ENCODE assay signal across 8 cellular contexts in the genomic region with DNA sequence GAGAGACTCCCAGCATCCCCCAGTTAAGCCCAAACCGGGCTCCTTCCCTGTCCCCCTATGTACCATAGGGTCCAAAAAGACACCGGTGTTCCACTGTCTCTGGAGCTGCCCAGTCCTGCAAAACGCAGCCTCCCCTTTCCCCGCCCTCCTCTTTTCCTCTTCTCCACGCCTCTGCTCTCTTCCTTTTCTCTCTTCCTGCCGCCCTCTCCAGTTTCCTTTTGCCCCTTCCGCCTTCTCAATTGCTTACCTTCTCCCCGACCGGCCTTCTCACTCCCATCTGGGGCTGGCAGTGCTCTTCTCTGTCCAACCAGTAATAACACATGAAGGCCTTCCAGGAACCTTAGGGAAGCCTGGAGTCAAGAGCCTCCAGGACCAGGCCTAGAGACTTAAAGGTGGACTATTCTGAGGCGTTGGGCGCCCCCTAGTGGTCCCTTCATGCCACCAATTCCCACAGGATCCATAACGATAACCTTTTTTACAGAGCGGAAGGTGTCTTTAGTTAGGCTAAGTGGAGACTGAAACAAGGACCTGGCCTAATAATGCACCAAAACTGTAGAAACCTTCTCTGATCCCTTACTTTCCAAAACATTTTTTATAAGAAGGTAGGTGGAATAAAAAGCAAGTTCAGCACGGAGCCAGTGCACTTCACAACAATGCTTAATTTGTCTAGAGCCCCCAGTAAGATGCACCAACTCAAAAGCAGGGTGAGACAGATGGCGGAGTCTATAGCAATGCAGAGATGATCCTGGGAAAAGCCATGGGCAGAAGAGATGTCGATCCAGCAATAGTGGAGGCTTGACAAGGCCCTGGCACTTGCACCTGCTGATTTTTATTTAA. TPM values are rescaled to one million over a fixed set of nuclear protein-coding genes. Genes with fewer than 3 reads are reported as not detected.
DNase-seq lines count a peak whose midpoint lies in the region; ATAC-seq, FAIRE-seq and TF ChIP-seq lines count a peak whose summit lies in the region.

No MANE protein-coding gene starts in this region.

- no peak for FAIRE-seq in urothelium cell line (lab: Jason Lieb, UNC)

- H3K9me3 Mint-ChIP-seq in activated naive CD4-positive, alpha-beta T cell treated with anti-CD3 and anti-CD28 coated beads for 36 hours = no peaks in the 10 kb centered on the region
- no peaks in the 10 kb centered on the region for H3K9me3 Mint-ChIP-seq in glutamatergic neuron (ENCODE audit: unreplicated experiment)

- no peak overlapping the region for H3K4me3 Mint-ChIP-seq in activated naive CD4-positive, alpha-beta T cell treated with anti-CD3 and anti-CD28 coated beads for 36 hours
- H3K4me3 Mint-ChIP-seq in glutamatergic neuron (ENCODE audit: unreplicated experiment) = no peak overlapping the region

- no peak overlapping the region for H3K27ac Mint-ChIP-seq in activated naive CD4-positive, alpha-beta T cell treated with anti-CD3 and anti-CD28 coated beads for 36 hours
- H3K27ac Mint-ChIP-seq in glutamatergic neuron (ENCODE audit: unreplicated experiment) = no peak overlapping the region

- CTCF ChIA-PET in activated naive CD4-positive, alpha-beta T cell treated with anti-CD3 and anti-CD28 coated beads for 36 hours (lab: Charles Lee) = interaction anchor here (0.9 kb wide), 1 partner anchor 22 kb away, joined by 3 read pairs; no protein-coding TSS in a partner anchor

- no peaks in the 10 kb centered on the region for H3K4me1 Mint-ChIP-seq in activated naive CD4-positive, alpha-beta T cell treated with anti-CD3 and anti-CD28 coated beads for 36 hours (ENCODE audit: low read depth)
- peaks cover 6% of the 10 kb centered on the region for H3K4me1 Mint-ChIP-seq in glutamatergic neuron (ENCODE audit: low read depth, unreplicated experiment)

- H3K27me3 Mint-ChIP-seq in activated naive CD4-positive, alpha-beta T cell treated with anti-CD3 and anti-CD28 coated beads for 36 hours (ENCODE audit: low read depth) = peaks cover 2% of the 10 kb centered on the region
- no peaks in the 10 kb centered on the region for H3K27me3 Mint-ChIP-seq in glutamatergic neuron (ENCODE audit: unreplicated experiment)

- peak in 11 of 14 donors; percentile 2 to 74 (median 40) for DNase-seq in C1 segment of cervical spinal cord (lab: John Stamatoyannopoulos, UW)
- DNase-seq in M059J (ENCODE audit: low read depth) = peak; percentile 51
- peak; percentile 85 for DNase-seq in SK-MEL-5 (ENCODE audit: low read depth, low spot score)
- DNase-seq in activated naive CD4-positive, alpha-beta T cell treated with anti-CD3 and anti-CD28 coated beads for 36 hours = peak; percentile 79
- DNase-seq in glutamatergic neuron = peak; percentile 79
- DNase-seq in posterior cingulate gyrus = peak; percentile 58 to 96 (median 74)
- peak; percentile 62 for DNase-seq in urothelium cell line (ENCODE audit: low spot score)

- H3K36me3 Mint-ChIP-seq in activated naive CD4-positive, alpha-beta T cell treated with anti-CD3 and anti-CD28 coated beads for 36 hours (ENCODE audit: low read depth) = no peaks in the 10 kb centered on the region
- no peaks in the 10 kb centered on the region for H3K36me3 Mint-ChIP-seq in glutamatergic neuron (ENCODE audit: unreplicated experiment)

- TF ChIP-seq CTCF in glutamatergic neuron (IDR thresholded peaks at IDR 0.05; ENCODE audit: partially characterized antibody, unreplicated experiment) = peak; percentile 94

- intact Hi-C loops in activated naive CD4-positive, alpha-beta T cell treated with anti-CD3 and anti-CD28 coated beads for 36 hours (cut with micrococcal nuclease) = loop anchor here (1.0 to 5.0 kb wide), 8 partner anchors 76 to 1791 kb away; partner anchors contain the start of gene DNAJC1
- intact Hi-C loops in posterior cingulate gyrus (cut with DNase I) = loop anchor here (5.0 to 10.0 kb wide), 3 partner anchors 76 to 1573 kb away; no protein-coding TSS in a partner anchor

- in situ Hi-C loops in SK-MEL-5 (cut with HindIII; ENCODE audit: low pct_unique_long_range_greater_than_20kb, low sequenced_read_pairs) = no loop called here

- ATAC-seq in GM19397 (IDR thresholded peaks at IDR 0.05; ENCODE audit: unreplicated experiment) = peak; percentile 66

RNA-seq across cellular contexts. Expression of gene MSRB2, which starts 27.2 kb away (rescaled TPM):
- 11.3 and 11.7 TPM in 2 replicates for total RNA-seq in M059J (2014; rRNA removed; shearing (Covaris generic))
- total RNA-seq in SK-MEL-5 (2014; rRNA removed; shearing (Covaris generic)) = 26.5 and 27.5 TPM in 2 replicates
- polyA plus RNA-seq in SK-MEL-5 (2015; cell fraction: cytosol; rRNA removed) = 19.3 and 22.6 TPM in 2 replicates
- polyA plus RNA-seq in SK-MEL-5 (2015; cell fraction: nucleus; rRNA removed) = 0.38 and 5.4 TPM in 2 replicates
- 10 to 100 TPM; 13.9 to 16.0 TPM for total RNA-seq in activated naive CD4-positive, alpha-beta T cell treated with anti-CD3 and anti-CD28 coated beads for 36 hours
- 31.3 TPM for total RNA-seq in glutamatergic neuron (ENCODE audit: unreplicated experiment)

Comparison
In these comparisons a context has a peak if more than half of its experiments do, and no peak if none do; other contexts are left out.
1. Peak in every context shown above with its lines: DNase-seq and ATAC-seq.